ENCODE assay signal across 14 cellular contexts in genomic region chr2:9720352-9721093, GRCh38.
DNase-seq lines count a peak whose midpoint lies in the region; ATAC-seq and TF ChIP-seq lines count a peak whose summit lies in the region.
"Had no signal": no experiment of that assay in that cellular context is flagged by ENCODE, and none has a peak within 500 bp of the region (broad histone marks: within the 10 kb centered on the region; RNA-seq: fewer than 3 reads in every experiment).

No MANE protein-coding gene starts in this region.

- no peak for TF ChIP-seq CTCF in neural progenitor cell (IDR thresholded peaks at IDR 0.05)

- H3K9me3 Mint-ChIP-seq in neural progenitor cell: peaks cover 2% of the 10 kb centered on the region
- H3K9me3 Mint-ChIP-seq: CD14-positive monocyte had no signal

- H3K36me3 ChIP-seq in neural progenitor cell: no peaks in the 10 kb centered on the region
- H3K36me3 ChIP-seq: left lung had no signal

- H3K27me3 ChIP-seq in neural progenitor cell: no peaks in the 10 kb centered on the region
- H3K27me3 ChIP-seq: left lung had no signal

- no peaks in the 10 kb centered on the region for H3K36me3 Mint-ChIP-seq in neural progenitor cell
- H3K36me3 Mint-ChIP-seq: CD14-positive monocyte had no signal

- H3K9ac ChIP-seq in neural progenitor cell: no peak overlapping the region

- H4K20me1 ChIP-seq in neural progenitor cell (ENCODE audit: low read depth): no peaks in the 10 kb centered on the region

- H3K4me1 Mint-ChIP-seq in neural progenitor cell: peaks cover 28% of the 10 kb centered on the region

- H3K27ac ChIP-seq in neural progenitor cell: no peak overlapping the region
- H3K27ac ChIP-seq: 22Rv1, left lung had no signal

- intact Hi-C loops in left colon (cut with DNase I, micrococcal nuclease): no loop called here

- H3K4me1 ChIP-seq in neural progenitor cell: no peaks in the 10 kb centered on the region
- H3K4me1 ChIP-seq: left lung had no signal

- no peak overlapping the region for H3K4me3 Mint-ChIP-seq in neural progenitor cell
- H3K4me3 Mint-ChIP-seq: CD14-positive monocyte had no signal

- H3K79me2 ChIP-seq in neural progenitor cell (ENCODE audit: low read depth): no peaks in the 10 kb centered on the region

- H3K9me3 ChIP-seq in neural progenitor cell (ENCODE audit: low read depth): no peaks in the 10 kb centered on the region
- H3K9me3 ChIP-seq: left lung had no signal

- no peak overlapping the region for H3K4me2 ChIP-seq in neural progenitor cell

- DNase-seq in DMS 273 (lab: John Stamatoyannopoulos, UW; ENCODE audit: unreplicated experiment) (peak; percentile 42), DMS 273 treated with DMSO at 0.1 percent for 48 hours (lab: John Stamatoyannopoulos, UW) (no peak), NCI-H146 treated with DMSO at 0.1 percent for 48 hours (lab: John Stamatoyannopoulos, UW; ENCODE audit: unreplicated experiment) (peak; percentile 58), SHP77 (lab: John Stamatoyannopoulos, UW) (peak; percentile 47 to 60), neural progenitor cell (ENCODE audit: low spot score) (no peak), left colon (no peak)
- DNase-seq: left lung, NCI-H446 treated with DMSO at 0.1 percent for 48 hours, T-helper 1 cell had no signal

- no peak overlapping the region for H3K4me3 ChIP-seq in neural progenitor cell
- H3K4me3 ChIP-seq: left lung had no signal

- peak overlapping the region; percentile 6 for H2AFZ ChIP-seq in neural progenitor cell (replicated peaks)

- ATAC-seq in left colon (no peak), HG03280 (IDR thresholded peaks at IDR 0.05; ENCODE audit: unreplicated experiment) (no peak), GM18907 (IDR thresholded peaks at IDR 0.05; ENCODE audit: unreplicated experiment) (no peak)
- ATAC-seq: activated CD4-positive, CD25-positive, alpha-beta regulatory T cell treated with anti-CD3 and anti-CD28 coated beads, Interleukin-2, amount 50 U/mL, for 24 hours; left lung had no signal

- peak overlapping the region; percentile 65 for H3K27ac Mint-ChIP-seq in neural progenitor cell

- H3F3A ChIP-seq in neural progenitor cell (ENCODE audit: low read depth): no peaks in the 10 kb centered on the region

- peaks cover 3% of the 10 kb centered on the region for H3K27me3 Mint-ChIP-seq in neural progenitor cell (ENCODE audit: insufficient read depth, low read depth)

Comparison
In these comparisons a context has a peak if more than half of its experiments do, and no peak if none do; other contexts are left out.
1. DNase-seq: peak in DMS 273 (single experiment), NCI-H146 treated with DMSO at 0.1 percent for 48 hours (single experiment) and SHP77 (2 of 2); none in DMS 273 treated with DMSO at 0.1 percent for 48 hours (single experiment), neural progenitor cell (single experiment) and left colon (0 of 2).